ENCODE assay signal across 25 cellular contexts in genomic region chrX:31800219-31800618, GRCh38.
"Had no signal": no experiment of that assay in that cellular context is flagged by ENCODE, and none has a peak within 500 bp of the region (broad histone marks: within the 10 kb centered on the region; RNA-seq: fewer than 3 reads in every experiment).

No MANE protein-coding gene starts in this region.

- FAIRE-seq: endometrium, keratinocyte had no signal

- H3K36me3 ChIP-seq: colonic mucosa, esophagus squamous epithelium, gastrocnemius medialis, heart right ventricle, left ventricle myocardium inferior, lower lobe of right lung had no signal

- H3K4me3 ChIP-seq: colonic mucosa, esophagus squamous epithelium, gastrocnemius medialis, heart right ventricle, left ventricle myocardium inferior, lower lobe of right lung, mucosa of descending colon had no signal

- H3K4me1 ChIP-seq: colonic mucosa, esophagus squamous epithelium, gastrocnemius medialis, heart right ventricle, left ventricle myocardium inferior, lower lobe of right lung had no signal

- ATAC-seq: effector memory CD8-positive, alpha-beta T cell; esophagus mucosa; gastrocnemius medialis; heart right ventricle; left cardiac atrium; lower lobe of right lung; mucosa of descending colon; naive thymus-derived CD4-positive, alpha-beta T cell had no signal

- H3K27ac ChIP-seq: colonic mucosa, epithelial cell of prostate, esophagus squamous epithelium, gastrocnemius medialis, heart right ventricle, left ventricle myocardium inferior, lower lobe of right lung had no signal

- H3K9me3 ChIP-seq: colonic mucosa, esophagus squamous epithelium, gastrocnemius medialis, heart right ventricle, left ventricle myocardium inferior, lower lobe of right lung, mucosa of descending colon had no signal

- DNase-seq: colonic mucosa; cortex of kidney; effector CD8-positive, alpha-beta T cell; effector memory CD8-positive, alpha-beta T cell; endodermal cell; erythroblast; esophagus squamous epithelium; foreskin fibroblast; foreskin melanocyte; gastrocnemius medialis; glutamatergic neuron; head of caudate nucleus; heart right ventricle; hippocampal formation; immature natural killer cell; left cardiac atrium; left ventricle myocardium inferior; lower lobe of right lung; mesenchymal stem cell; mucosa of descending colon; naive thymus-derived CD4-positive, alpha-beta T cell had no signal

- H3K27me3 ChIP-seq: colonic mucosa, esophagus squamous epithelium, gastrocnemius medialis, heart right ventricle had no signal
